8 cellular contexts compared by ENCODE assay signal in the genomic region with DNA sequence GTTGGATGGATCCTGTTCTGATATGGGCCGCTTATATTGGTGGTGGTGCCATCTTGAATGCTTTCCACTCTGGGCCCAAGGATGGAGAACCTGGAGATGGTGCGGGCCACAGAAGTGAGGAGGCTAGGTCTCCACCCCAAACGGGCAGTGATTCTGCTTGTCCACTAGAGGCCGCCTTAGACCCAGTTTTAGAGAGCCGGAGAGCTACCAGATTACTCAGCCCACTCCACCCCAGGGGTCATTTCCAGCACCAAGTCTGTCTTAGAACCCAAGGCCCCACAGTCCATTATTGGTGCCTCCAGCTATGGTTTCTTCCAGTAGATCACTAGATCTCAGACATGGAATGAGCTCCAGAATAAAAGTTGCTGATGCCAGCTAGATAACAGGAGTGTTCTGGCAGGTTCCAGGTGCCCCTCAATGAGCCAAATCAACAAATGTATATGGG. TPM values are rescaled to one million over a fixed set of nuclear protein-coding genes. Genes with fewer than 3 reads are reported as not detected.
A peak's percentile ranks its signal among the peaks of the same experiment; 100 is the strongest.
DNase-seq lines count a peak whose midpoint lies in the region; ATAC-seq and TF ChIP-seq lines count a peak whose summit lies in the region.

No MANE protein-coding gene starts in this region.

- no peaks in the 10 kb centered on the region for H3K36me3 ChIP-seq in Peyer's patch
- no peaks in the 10 kb centered on the region for H3K36me3 ChIP-seq in testis (ENCODE audit: low read depth, missing control alignments)

- intact Hi-C loops in testis (cut with DNase I; ENCODE audit: low total_unique reads): loop anchor here (10.0 kb wide), 1 partner anchor 49 kb away; no protein-coding TSS in a partner anchor

- H3K9me3 ChIP-seq in AG04450 (ENCODE audit: control insufficient read depth, insufficient read depth, low read length): no peaks in the 10 kb centered on the region
- no peaks in the 10 kb centered on the region for H3K9me3 ChIP-seq in Peyer's patch
- H3K9me3 ChIP-seq in testis: no peaks in the 10 kb centered on the region

- H3K27ac ChIP-seq in AG04450 (ENCODE audit: low read depth, low read length) (peak overlapping the region; percentile 39), Peyer's patch (peak overlapping the region in 3 of 4 donors; percentile 29 to 79 (median 45)), testis (no peak overlapping the region)

- H3K4me1 ChIP-seq in Peyer's patch (peaks cover 0 to 32% (median 7%) of the 10 kb centered on the region in 4 donors), testis (peaks cover 29% of the 10 kb centered on the region)

- TF ChIP-seq CTCF in AG04450 (IDR thresholded peaks at IDR 0.05; ENCODE audit: low read depth, low read length) (peak; percentile 87), Peyer's patch (IDR thresholded peaks at IDR 0.05) (peak; percentile 82 to 91 (median 86)), testis (IDR thresholded peaks at IDR 0.05) (peak; percentile 72 to 77 (median 73))

- ATAC-seq in GM18502 (IDR thresholded peaks at IDR 0.05; ENCODE audit: poor library complexity, unreplicated experiment) (peak; percentile 63), HG03565 (IDR thresholded peaks at IDR 0.05; ENCODE audit: unreplicated experiment) (peak; percentile 62)

- no peak overlapping the region for H3K4me3 ChIP-seq in AG04450 (ENCODE audit: low read depth, low read length)
- H3K4me3 ChIP-seq in Peyer's patch: no peak overlapping the region
- H3K4me3 ChIP-seq in testis: no peak overlapping the region

- WGBS in testis, 2 donors: 24 to 71% methylated on average over 2 to 5 of the region's 5 CpGs

- POLR2A ChIA-PET in AG04450 (lab: Yijun Ruan, JAX): interaction anchor here (1.2 to 4.6 kb wide), 8 partner anchors 13 to 135 kb away, joined by 3 to 40 read pairs (median 14); a partner anchor contains a TSS

- CTCF ChIA-PET in AG04450 (lab: Charles Lee): interaction anchor here (0.6 to 13.1 kb wide), 55 partner anchors 8 to 369 kb away, joined by 3 to 204 read pairs (median 4); a partner anchor contains a TSS

- TF ChIP-seq POLR2A in Peyer's patch (IDR thresholded peaks at IDR 0.05): no peak
- TF ChIP-seq POLR2A in testis (IDR thresholded peaks at IDR 0.05): no peak

- H3K27me3 ChIP-seq in AG04450 (ENCODE audit: control insufficient read depth, insufficient read depth, low read length) (no peaks in the 10 kb centered on the region), Peyer's patch (no peaks in the 10 kb centered on the region), testis (no peaks in the 10 kb centered on the region)

- peak; percentile 65 for DNase-seq in AG04450 (ENCODE audit: low read depth, low spot score)
- DNase-seq in Peyer's patch: peak; percentile 52 to 81 (median 67)
- DNase-seq in activated T-helper 9 cell treated with anti-CD3 and anti-CD28 coated beads, Interleukin-2, amount 50 U/mL, for 16 hours (ENCODE audit: low read depth): peak; percentile 37
- DNase-seq in fibroblast of the conjunctiva (ENCODE audit: low read depth): peak; percentile 82
- peak in 48 of 56 donors; percentile 15 to 77 (median 44) for DNase-seq in nucleus accumbens (lab: John Stamatoyannopoulos, UW)
- peak; percentile 81 for DNase-seq in testis

RNA-seq across cellular contexts. Expression of a gene that starts 11.8 kb away (rescaled TPM):
- polyA plus RNA-seq in AG04450 (2011; rRNA removed): 22.3 and 23.7 TPM in 2 replicates
- 28.5 and 28.7 TPM in 2 replicates for polyA minus RNA-seq in AG04450 (2011; rRNA and poly(A)+ RNA removed)
- total RNA-seq in Peyer's patch: 100 to 1,000 TPM in 3 of 4 donors, 10 to 100 TPM in 1; 34.7 to 159 (median 110) TPM
- total RNA-seq in testis: 10 to 100 TPM; 25.4 to 29.7 TPM
- 16.5 TPM for polyA plus RNA-seq in testis (ENCODE audit: insufficient read depth, low read depth, low replicate concordance)

RNA-seq across cellular contexts. Expression of a gene that starts 24.8 kb away (rescaled TPM):
- 241 and 329 TPM in 2 replicates for polyA plus RNA-seq in AG04450 (2011; rRNA removed)
- 140 and 188 TPM in 2 replicates for polyA minus RNA-seq in AG04450 (2011; rRNA and poly(A)+ RNA removed)
- total RNA-seq in Peyer's patch: 1 to 10 TPM in 3 of 4 donors, under 1 TPM in 1; 0.53 to 6.6 (median 2.7) TPM
- 1 to 10 TPM in 1 of 2 donors, under 1 TPM in 1; 0.87 to 1.7 TPM for total RNA-seq in testis
- polyA plus RNA-seq in testis (ENCODE audit: insufficient read depth, low read depth, low replicate concordance): 13.6 TPM

Comparison
In these comparisons a context has a peak if more than half of its experiments do, and no peak if none do; other contexts are left out.
1. H3K27ac ChIP-seq: peak in AG04450 (single experiment) and Peyer's patch (3 of 4); none in testis (0 of 2).
2. Peak in every context shown above with its lines, with median percentiles within 50 percentile points of each other: DNase-seq and CTCF ChIP-seq.